ENCODE assay signal across 33 cellular contexts in genomic region chr1:229853751-229854150, GRCh38.
"Had no signal": no experiment of that assay in that cellular context is flagged by ENCODE, and none has a peak within 500 bp of the region (broad histone marks: within the 10 kb centered on the region; RNA-seq: fewer than 3 reads in every experiment).

No MANE protein-coding gene starts in this region.

- H3K27me3 Mint-ChIP-seq: activated naive CD8-positive, alpha-beta T cell treated with anti-CD3 and anti-CD28 coated beads for 36 hours had no signal

- DNase-seq: activated CD4-positive, alpha-beta memory T cell treated with anti-CD3 and anti-CD28 coated beads, Interleukin-2, amount 10 ng/mL, durations not matched to agents 7 days and 5 days; activated CD4-positive, alpha-beta T cell treated with anti-CD3 and anti-CD28 coated beads for 1 hour; activated CD4-positive, alpha-beta T cell treated with anti-CD3 and anti-CD28 coated beads for 48 hours; activated CD4-positive, CD25-positive, alpha-beta regulatory T cell; activated CD8-positive, alpha-beta memory T cell treated with anti-CD3 and anti-CD28 coated beads for 24 hours; activated CD8-positive, alpha-beta memory T cell treated with anti-CD3 and anti-CD28 coated beads, Interleukin-2, amount 10 ng/mL, durations not matched to agents 7 days and 5 days; activated CD8-positive, alpha-beta memory T cell treated with anti-CD3 and anti-CD28 coated beads, Interleukin-2, amount 50 U/mL, for 48 hours; activated effector memory CD4-positive, alpha-beta T cell treated with anti-CD3 and anti-CD28 coated beads, Interleukin-2, amount 50 U/mL, for 16 hours; activated naive CD4-positive, alpha-beta T cell; activated naive CD4-positive, alpha-beta T cell treated with anti-CD3 and anti-CD28 coated beads, Interleukin-2, amount 50 U/mL, for 16 hours; activated naive CD8-positive, alpha-beta T cell treated with anti-CD3 and anti-CD28 coated beads for 36 hours; activated T-cell treated with anti-CD3 and anti-CD28 coated beads, Interleukin-2, amount 50 U/mL, for 48 hours; amniotic stem cell; aorta; brain microvascular endothelial cell; central memory CD4-positive, alpha-beta T cell; Karpas-422; NCI-H1105; NCI-H1436 treated with DMSO at 0.1 percent for 48 hours; NCI-H187 treated with DMSO at 0.1 percent for 48 hours; NCI-H2171 treated with DMSO at 0.1 percent for 48 hours; NCI-H2227 treated with DMSO at 0.1 percent for 48 hours; NCI-H446; NCI-H510A treated with DMSO at 0.1 percent for 48 hours; NCI-H526 treated with DMSO at 0.1 percent for 48 hours; NK-92 treated with Interleukin-12 subunit alpha and Interleukin-12 subunit beta, amount 100 ng/mL, for 24 hours; PC-3; Peyer's patch; RPMI8226; SHP77 treated with DMSO at 0.1 percent for 48 hours; SK-N-SH had no signal

- H3K36me3 Mint-ChIP-seq: activated CD8-positive, alpha-beta memory T cell treated with anti-CD3 and anti-CD28 coated beads, Interleukin-2, amount 10 ng/mL, durations not matched to agents 7 days and 5 days; activated naive CD8-positive, alpha-beta T cell treated with anti-CD3 and anti-CD28 coated beads for 36 hours had no signal

- H3K4me3 Mint-ChIP-seq: activated CD4-positive, alpha-beta memory T cell treated with anti-CD3 and anti-CD28 coated beads, Interleukin-2, amount 10 ng/mL, durations not matched to agents 7 days and 5 days; activated CD8-positive, alpha-beta memory T cell treated with anti-CD3 and anti-CD28 coated beads, Interleukin-2, amount 10 ng/mL, durations not matched to agents 7 days and 5 days; activated naive CD8-positive, alpha-beta T cell treated with anti-CD3 and anti-CD28 coated beads for 36 hours; T-helper 1 cell treated with Interleukin-12 subunit alpha and Interleukin-12 subunit beta and Interleukin-4 antibody, amounts not matched to agents 30 μg/mL and 1 μg/mL, for 36 hours; T-helper 2 cell treated with Interferon-gamma antibody and Interleukin-4, amounts not matched to agents 5 μg/mL and 100 μg/mL, for 36 hours had no signal

- H3K9me3 Mint-ChIP-seq: activated CD4-positive, alpha-beta memory T cell treated with anti-CD3 and anti-CD28 coated beads, Interleukin-2, amount 10 ng/mL, durations not matched to agents 7 days and 5 days; activated naive CD8-positive, alpha-beta T cell treated with anti-CD3 and anti-CD28 coated beads for 36 hours; T-helper 1 cell treated with Interleukin-12 subunit alpha and Interleukin-12 subunit beta and Interleukin-4 antibody, amounts not matched to agents 30 μg/mL and 1 μg/mL, for 36 hours; T-helper 2 cell treated with Interferon-gamma antibody and Interleukin-4, amounts not matched to agents 5 μg/mL and 100 μg/mL, for 36 hours had no signal

- H3K27ac Mint-ChIP-seq: activated CD4-positive, alpha-beta memory T cell treated with anti-CD3 and anti-CD28 coated beads, Interleukin-2, amount 10 ng/mL, durations not matched to agents 7 days and 5 days; activated CD8-positive, alpha-beta memory T cell treated with anti-CD3 and anti-CD28 coated beads, Interleukin-2, amount 10 ng/mL, durations not matched to agents 7 days and 5 days; activated naive CD8-positive, alpha-beta T cell treated with anti-CD3 and anti-CD28 coated beads for 36 hours; T-helper 1 cell treated with Interleukin-12 subunit alpha and Interleukin-12 subunit beta and Interleukin-4 antibody, amounts not matched to agents 30 μg/mL and 1 μg/mL, for 36 hours; T-helper 2 cell treated with Interferon-gamma antibody and Interleukin-4, amounts not matched to agents 5 μg/mL and 100 μg/mL, for 36 hours had no signal

- ATAC-seq: activated CD8-positive, alpha-beta memory T cell treated with anti-CD3 and anti-CD28 coated beads, Interleukin-2, amount 10 ng/mL, durations not matched to agents 7 days and 5 days; PC-3 had no signal
